Comparison of ENCODE assay signal across 8 cellular contexts in genomic region chr15:85646538-85647091, GRCh38.
DNase-seq lines count a peak whose midpoint lies in the region; ATAC-seq and TF ChIP-seq lines count a peak whose summit lies in the region.

No MANE protein-coding gene starts in this region.

- peaks cover 31% of the 10 kb centered on the region for H3K4me1 Mint-ChIP-seq in activated naive CD8-positive, alpha-beta T cell treated with anti-CD3 and anti-CD28 coated beads, Interleukin-2, amount 10 ng/mL, durations not matched to agents 7 days and 5 days

- H3K4me3 Mint-ChIP-seq in activated naive CD8-positive, alpha-beta T cell treated with anti-CD3 and anti-CD28 coated beads, Interleukin-2, amount 10 ng/mL, durations not matched to agents 7 days and 5 days: peak overlapping the region; percentile 35

- H3K27me3 ChIP-seq in testis (no peaks in the 10 kb centered on the region), SJCRH30 (no peaks in the 10 kb centered on the region)

- no peak overlapping the region for H3K4me3 ChIP-seq in skin epidermis
- H3K4me3 ChIP-seq in testis: no peak overlapping the region
- H3K4me3 ChIP-seq in SJCRH30: no peak overlapping the region

- peaks cover 17% of the 10 kb centered on the region for H3K4me1 ChIP-seq in testis
- no peaks in the 10 kb centered on the region; the same call in 1 of the 2 replicates for H3K4me1 ChIP-seq in SJCRH30

- H3K9me3 Mint-ChIP-seq in activated naive CD8-positive, alpha-beta T cell treated with anti-CD3 and anti-CD28 coated beads, Interleukin-2, amount 10 ng/mL, durations not matched to agents 7 days and 5 days: no peaks in the 10 kb centered on the region

- peak overlapping the region; percentile 57 for H3K27ac Mint-ChIP-seq in activated naive CD8-positive, alpha-beta T cell treated with anti-CD3 and anti-CD28 coated beads, Interleukin-2, amount 10 ng/mL, durations not matched to agents 7 days and 5 days

- H3K9me3 ChIP-seq in testis (no peaks in the 10 kb centered on the region), SJCRH30 (replicated peaks) (no peaks in the 10 kb centered on the region)

- ATAC-seq in GM18909 (IDR thresholded peaks at IDR 0.05; ENCODE audit: poor library complexity, unreplicated experiment): peak; percentile 96
- peak; percentile 78 for ATAC-seq in HG03196 (IDR thresholded peaks at IDR 0.05; ENCODE audit: unreplicated experiment)
- peak; percentile 80 for ATAC-seq in activated naive CD8-positive, alpha-beta T cell treated with anti-CD3 and anti-CD28 coated beads, Interleukin-2, amount 10 ng/mL, durations not matched to agents 7 days and 5 days (ENCODE audit: low read depth)

- POLR2A ChIA-PET in activated naive CD8-positive, alpha-beta T cell treated with anti-CD3 and anti-CD28 coated beads, Interleukin-2, amount 10 ng/mL, durations not matched to agents 7 days and 5 days (lab: Charles Lee): interaction anchor here (0.9 to 3.9 kb wide), 4 partner anchors 21 to 44 kb away, joined by 3 to 25 read pairs (median 5); no protein-coding TSS in a partner anchor

- TF ChIP-seq POLR2A in testis (IDR thresholded peaks at IDR 0.05): no peak

- DNase-seq in AG08395 (ENCODE audit: low spot score) (peak; percentile 50), testis (no peak), SJCRH30 (no peak), midbrain (lab: John Stamatoyannopoulos, UW) (no peak)
- DNase-seq in activated naive CD8-positive, alpha-beta T cell treated with anti-CD3 and anti-CD28 coated beads, Interleukin-2, amount 10 ng/mL, durations not matched to agents 7 days and 5 days: no peak

- peaks cover 20% of the 10 kb centered on the region for H3K36me3 Mint-ChIP-seq in activated naive CD8-positive, alpha-beta T cell treated with anti-CD3 and anti-CD28 coated beads, Interleukin-2, amount 10 ng/mL, durations not matched to agents 7 days and 5 days

- TF ChIP-seq CTCF in testis (IDR thresholded peaks at IDR 0.05): no peak

- 82 to 92% methylated on average over 4 of the region's 4 CpGs for WGBS in testis, 2 donors

- no peaks in the 10 kb centered on the region for H3K36me3 ChIP-seq in testis (ENCODE audit: low read depth, missing control alignments)
- peaks cover 36% of the 10 kb centered on the region for H3K36me3 ChIP-seq in SJCRH30

- H3K27me3 Mint-ChIP-seq in activated naive CD8-positive, alpha-beta T cell treated with anti-CD3 and anti-CD28 coated beads, Interleukin-2, amount 10 ng/mL, durations not matched to agents 7 days and 5 days: no peaks in the 10 kb centered on the region

- H3K27ac ChIP-seq in skin epidermis: peak overlapping the region in 14 of 21 experiments; percentile 1 to 77 (median 38)
- no peak overlapping the region for H3K27ac ChIP-seq in testis
- H3K27ac ChIP-seq in SJCRH30: no peak overlapping the region

- intact Hi-C loops in testis (cut with DNase I; ENCODE audit: low total_unique reads): no loop called here

Comparison
In these comparisons a context has a peak if more than half of its experiments do, and no peak if none do; other contexts are left out.
1. H3K27ac ChIP-seq: peak in skin epidermis (14 of 21); none in testis (0 of 2) and SJCRH30 (single experiment).
2. Peak in every context shown above with its lines, with median percentiles within 50 percentile points of each other: ATAC-seq.